24 cellular contexts compared by ENCODE assay signal in genomic region chr18:47964086-47964485, GRCh38. TPM values are rescaled to one million over a fixed set of nuclear protein-coding genes. Genes with fewer than 3 reads are reported as not detected.
DNase-seq lines count a peak whose midpoint lies in the region; ATAC-seq lines count a peak whose summit lies in the region.
"Had no signal": no experiment of that assay in that cellular context is flagged by ENCODE, and none has a peak within 500 bp of the region (broad histone marks: within the 10 kb centered on the region; RNA-seq: fewer than 3 reads in every experiment).

No MANE protein-coding gene starts in this region.

- H3K4me1 Mint-ChIP-seq in activated CD8-positive, alpha-beta T cell treated with anti-CD3 and anti-CD28 coated beads, Interleukin-2, amount 10 ng/mL, durations not matched to agents 7 days and 5 days (ENCODE audit: low read depth) = no peaks in the 10 kb centered on the region
- H3K4me1 Mint-ChIP-seq: activated naive CD4-positive, alpha-beta T cell treated with anti-CD3 and anti-CD28 coated beads, Interleukin-2, amount 50 U/mL, for 24 hours had no signal

- POLR2A ChIA-PET in activated CD8-positive, alpha-beta T cell treated with anti-CD3 and anti-CD28 coated beads, Interleukin-2, amount 10 ng/mL, durations not matched to agents 7 days and 5 days (lab: Charles Lee) = interaction anchor here (0.6 kb wide), 1 partner anchor 12 kb away, joined by 3 read pairs; no protein-coding TSS in a partner anchor

- DNase-seq in DMS79 (lab: John Stamatoyannopoulos, UW) = peak; percentile 59
- DNase-seq in NCI-H146 (lab: John Stamatoyannopoulos, UW) = peak; percentile 48
- DNase-seq in NCI-H510A (lab: John Stamatoyannopoulos, UW) = peak; percentile 66
- peak; percentile 64 for DNase-seq in left kidney (ENCODE audit: low read depth, low spot score)
- DNase-seq in LoVo (ENCODE audit: low spot score) = no peak
- DNase-seq in activated CD8-positive, alpha-beta T cell treated with anti-CD3 and anti-CD28 coated beads, Interleukin-2, amount 10 ng/mL, durations not matched to agents 7 days and 5 days = no peak
- DNase-seq: activated CD4-positive, alpha-beta T cell treated with anti-CD3 and anti-CD28 coated beads for 48 hours; activated T-cell treated with anti-CD3 and anti-CD28 coated beads, Interleukin-2, amount 50 U/mL, for 72 hours; central memory CD4-positive, alpha-beta T cell; GDM1; GM23248; IMR-90; kidney glomerular epithelial cell; NCI-H1694 treated with DMSO at 0.1 percent for 48 hours; NCI-H82; OCI-M1; stimulated activated CD8-positive, alpha-beta memory T cell treated with anti-CD3 and anti-CD28 coated beads, Interleukin-4, amount 100 ng/mL, for 48 hours; T-helper 2 cell; transverse colon had no signal

- H3K9me3 Mint-ChIP-seq in activated CD8-positive, alpha-beta T cell treated with anti-CD3 and anti-CD28 coated beads, Interleukin-2, amount 10 ng/mL, durations not matched to agents 7 days and 5 days (ENCODE audit: insufficient read depth) = peaks cover 35% of the 10 kb centered on the region

- H3K27ac Mint-ChIP-seq in activated CD8-positive, alpha-beta T cell treated with anti-CD3 and anti-CD28 coated beads, Interleukin-2, amount 10 ng/mL, durations not matched to agents 7 days and 5 days = no peak overlapping the region
- H3K27ac Mint-ChIP-seq: activated naive CD4-positive, alpha-beta T cell treated with anti-CD3 and anti-CD28 coated beads, Interleukin-2, amount 50 U/mL, for 24 hours; neural progenitor cell; progenitor cell of endocrine pancreas had no signal

- H3K36me3 Mint-ChIP-seq in activated CD8-positive, alpha-beta T cell treated with anti-CD3 and anti-CD28 coated beads, Interleukin-2, amount 10 ng/mL, durations not matched to agents 7 days and 5 days (ENCODE audit: low read depth) = peaks cover 2% of the 10 kb centered on the region

- ATAC-seq in GM21367 (IDR thresholded peaks at IDR 0.05; ENCODE audit: unreplicated experiment) = no peak
- ATAC-seq in activated CD8-positive, alpha-beta T cell treated with anti-CD3 and anti-CD28 coated beads, Interleukin-2, amount 10 ng/mL, durations not matched to agents 7 days and 5 days = no peak
- ATAC-seq: activated T-cell treated with anti-CD3 and anti-CD28 coated beads, Interleukin-2, amount 50 U/mL, for 72 hours; SK-N-SH treated with all-trans-retinoic acid at 6 μM for 48 hours had no signal

- H3K27me3 Mint-ChIP-seq in activated CD8-positive, alpha-beta T cell treated with anti-CD3 and anti-CD28 coated beads, Interleukin-2, amount 10 ng/mL, durations not matched to agents 7 days and 5 days (ENCODE audit: low read depth) = peaks cover 11% of the 10 kb centered on the region
- H3K27me3 Mint-ChIP-seq: activated naive CD4-positive, alpha-beta T cell treated with anti-CD3 and anti-CD28 coated beads, Interleukin-2, amount 50 U/mL, for 24 hours; progenitor cell of endocrine pancreas had no signal

- H3K4me3 Mint-ChIP-seq in activated CD8-positive, alpha-beta T cell treated with anti-CD3 and anti-CD28 coated beads, Interleukin-2, amount 10 ng/mL, durations not matched to agents 7 days and 5 days = no peak overlapping the region
- H3K4me3 Mint-ChIP-seq: activated naive CD4-positive, alpha-beta T cell treated with anti-CD3 and anti-CD28 coated beads, Interleukin-2, amount 50 U/mL, for 24 hours; activated T-cell treated with anti-CD3 and anti-CD28 coated beads, Interleukin-2, amount 50 U/mL, for 72 hours; neural progenitor cell had no signal

- CTCF ChIA-PET in activated CD8-positive, alpha-beta T cell treated with anti-CD3 and anti-CD28 coated beads, Interleukin-2, amount 10 ng/mL, durations not matched to agents 7 days and 5 days (lab: Charles Lee) = interaction anchor here (1.8 kb wide), 1 partner anchor 33 kb away, joined by 6 read pairs; no protein-coding TSS in a partner anchor

RNA-seq across cellular contexts. Expression of gene SMAD2, which starts 33.6 kb away (rescaled TPM):
- total RNA-seq in activated CD8-positive, alpha-beta T cell treated with anti-CD3 and anti-CD28 coated beads, Interleukin-2, amount 10 ng/mL, durations not matched to agents 7 days and 5 days = 100 to 1,000 TPM; 136 to 140 TPM

Comparison
In these comparisons a context has a peak if more than half of its experiments do, and no peak if none do; other contexts are left out.
1. DNase-seq: peak in DMS79 (single experiment), NCI-H146 (single experiment), NCI-H510A (single experiment) and left kidney (single experiment); none in LoVo (single experiment) and activated CD8-positive, alpha-beta T cell treated with anti-CD3 and anti-CD28 coated beads, Interleukin-2, amount 10 ng/mL, durations not matched to agents 7 days and 5 days (single experiment).